Comparison of ENCODE assay signal across 25 cellular contexts in the genomic region with DNA sequence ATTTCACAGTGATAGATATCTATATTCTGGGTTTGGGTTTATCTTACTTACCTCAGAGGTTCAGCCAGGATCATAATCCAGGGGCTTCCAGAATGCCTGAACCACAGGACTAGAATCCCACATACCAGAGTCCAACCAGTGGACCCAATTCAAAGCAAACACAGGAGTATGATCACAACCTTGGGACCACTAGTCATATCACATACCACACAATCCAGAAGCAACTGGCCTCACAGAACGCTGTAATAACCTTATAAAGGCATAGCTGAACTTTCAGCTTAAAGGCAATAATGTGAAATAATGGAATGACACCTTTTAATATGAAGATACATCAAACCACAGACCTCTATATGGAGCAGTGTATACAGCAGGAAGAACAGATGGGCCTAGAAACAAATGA. TPM values are rescaled to one million over a fixed set of nuclear protein-coding genes. Genes with fewer than 3 reads are reported as not detected.
DNase-seq lines count a peak whose midpoint lies in the region; ATAC-seq and TF ChIP-seq lines count a peak whose summit lies in the region.
"Had no signal": no experiment of that assay in that cellular context is flagged by ENCODE, and none has a peak within 500 bp of the region (broad histone marks: within the 10 kb centered on the region; RNA-seq: fewer than 3 reads in every experiment).

No MANE protein-coding gene starts in this region.

- H3K9me3 ChIP-seq in ascending aorta, result no peaks in the 10 kb centered on the region
- H3K9me3 ChIP-seq: transverse colon had no signal

- H3K27ac Mint-ChIP-seq in activated CD4-positive, alpha-beta T cell treated with anti-CD3 and anti-CD28 coated beads, Interleukin-2, amount 10 ng/mL, durations not matched to agents 24 days and 14 days, result no peak overlapping the region
- H3K27ac Mint-ChIP-seq: activated CD8-positive, alpha-beta T cell treated with anti-CD3 and anti-CD28 coated beads, Interleukin-2, amount 10 ng/mL, durations not matched to agents 7 days and 5 days; activated T-cell treated with anti-CD3 and anti-CD28 coated beads, Interleukin-2, amount 50 U/mL, for 72 hours had no signal

- peaks cover 18% of the 10 kb centered on the region for H3K36me3 Mint-ChIP-seq in activated CD4-positive, alpha-beta T cell treated with anti-CD3 and anti-CD28 coated beads, Interleukin-2, amount 10 ng/mL, durations not matched to agents 24 days and 14 days (ENCODE audit: low read depth)

- DNase-seq in activated CD4-positive, alpha-beta T cell treated with anti-CD3 and anti-CD28 coated beads, Interleukin-2, amount 10 ng/mL, durations not matched to agents 24 days and 14 days, result peak; percentile 37
- DNase-seq in activated CD4-positive, alpha-beta T cell treated with anti-CD3 and anti-CD28 coated beads, Interleukin-2, amount 50 U/mL, for 4 hours, result no peak
- DNase-seq in ascending aorta (ENCODE audit: low spot score in 2 of 2), result no peak
- DNase-seq in glomerular visceral epithelial cell (ENCODE audit: extremely low spot score), result peak; percentile 46
- peak; percentile 17 for DNase-seq in renal cortical epithelial cell (ENCODE audit: low read depth)
- DNase-seq in inferior parietal cortex (ENCODE audit: extremely low spot score), result no peak
- DNase-seq: activated T-cell treated with anti-CD3 and anti-CD28 coated beads, Interleukin-2, amount 50 U/mL, for 72 hours; CD4-positive, CD25-positive, alpha-beta regulatory T cell; effector CD4-positive, alpha-beta T cell; heart right ventricle; NCI-H2029; NCI-H446 treated with DMSO at 0.1 percent for 48 hours; NK-92 treated with Interleukin-12 subunit alpha and Interleukin-12 subunit beta, amount 100 ng/mL, for 24 hours; retina; RPMI8226; stimulated activated naive B cell treated with anti-CD40 and anti-IgM and Interleukin-4, amounts not matched to agents 10 μg/mL and 1 μg/mL and 100 μg/mL, for 72 hours; T-cell; transverse colon had no signal

- H3K36me3 ChIP-seq in ascending aorta, result no peaks in the 10 kb centered on the region
- H3K36me3 ChIP-seq: HAP-1, heart right ventricle, transverse colon had no signal

- intact Hi-C loops in activated CD4-positive, alpha-beta T cell treated with anti-CD3 and anti-CD28 coated beads, Interleukin-2, amount 10 ng/mL, durations not matched to agents 24 days and 14 days (cut with micrococcal nuclease), result no loop called here
- intact Hi-C loops in ascending aorta (cut with DNase I), result loop anchor here (10.0 kb wide), 1 partner anchor 65 kb away; no protein-coding TSS in a partner anchor

- H3K27me3 ChIP-seq in ascending aorta, result no peaks in the 10 kb centered on the region
- H3K27me3 ChIP-seq: heart right ventricle, transverse colon had no signal

- no peaks in the 10 kb centered on the region for H3K27me3 Mint-ChIP-seq in activated CD4-positive, alpha-beta T cell treated with anti-CD3 and anti-CD28 coated beads, Interleukin-2, amount 10 ng/mL, durations not matched to agents 24 days and 14 days
- H3K27me3 Mint-ChIP-seq: activated naive CD8-positive, alpha-beta T cell; CD4-positive, CD25-positive, alpha-beta regulatory T cell; stimulated activated naive B cell treated with anti-CD40 and anti-IgM and Interleukin-4, amounts not matched to agents 10 μg/mL and 1 μg/mL and 100 μg/mL, for 72 hours; T-cell had no signal

- no peak for TF ChIP-seq CTCF in ascending aorta (IDR thresholded peaks at IDR 0.05)

- no peak overlapping the region for H3K4me3 Mint-ChIP-seq in activated CD4-positive, alpha-beta T cell treated with anti-CD3 and anti-CD28 coated beads, Interleukin-2, amount 10 ng/mL, durations not matched to agents 24 days and 14 days
- H3K4me3 Mint-ChIP-seq: activated CD8-positive, alpha-beta T cell treated with anti-CD3 and anti-CD28 coated beads, Interleukin-2, amount 10 ng/mL, durations not matched to agents 7 days and 5 days; activated naive CD8-positive, alpha-beta T cell; activated T-cell treated with anti-CD3 and anti-CD28 coated beads, Interleukin-2, amount 50 U/mL, for 72 hours; neural crest cell; stimulated activated naive B cell treated with anti-CD40 and anti-IgM and Interleukin-4, amounts not matched to agents 10 μg/mL and 1 μg/mL and 100 μg/mL, for 72 hours; T-cell had no signal

- H3K27ac ChIP-seq in ascending aorta, result peak overlapping the region; percentile 64 to 66
- H3K27ac ChIP-seq: heart right ventricle, HL-60, transverse colon had no signal

- H3K4me1 Mint-ChIP-seq in activated CD4-positive, alpha-beta T cell treated with anti-CD3 and anti-CD28 coated beads, Interleukin-2, amount 10 ng/mL, durations not matched to agents 24 days and 14 days, result peaks cover 31% of the 10 kb centered on the region

- no peak overlapping the region for H3K4me3 ChIP-seq in ascending aorta
- H3K4me3 ChIP-seq: HAP-1, heart right ventricle, transverse colon had no signal

- H3K4me1 ChIP-seq in ascending aorta, result peaks cover 8 to 26% of the 10 kb centered on the region in 2 donors

- H3K9me3 Mint-ChIP-seq in activated CD4-positive, alpha-beta T cell treated with anti-CD3 and anti-CD28 coated beads, Interleukin-2, amount 10 ng/mL, durations not matched to agents 24 days and 14 days, result no peaks in the 10 kb centered on the region
- H3K9me3 Mint-ChIP-seq: CD4-positive, CD25-positive, alpha-beta regulatory T cell; neural crest cell; T-cell had no signal

- no peak for ATAC-seq in HG03196 (IDR thresholded peaks at IDR 0.05; ENCODE audit: unreplicated experiment)
- no peak for ATAC-seq in GM19351 (IDR thresholded peaks at IDR 0.05; ENCODE audit: unreplicated experiment)
- ATAC-seq: activated CD8-positive, alpha-beta T cell treated with anti-CD3 and anti-CD28 coated beads, Interleukin-2, amount 10 ng/mL, durations not matched to agents 7 days and 5 days; activated T-cell treated with anti-CD3 and anti-CD28 coated beads, Interleukin-2, amount 50 U/mL, for 72 hours; heart right ventricle; stimulated activated naive B cell treated with anti-CD40 and anti-IgM and Interleukin-4, amounts not matched to agents 10 μg/mL and 1 μg/mL and 100 μg/mL, for 72 hours; T-cell had no signal

RNA-seq across cellular contexts. Expression of gene RAPGEF6, which starts 25.3 kb away (rescaled TPM):
- 31.8 and 34.9 TPM in 2 replicates for total RNA-seq in activated CD4-positive, alpha-beta T cell treated with anti-CD3 and anti-CD28 coated beads, Interleukin-2, amount 10 ng/mL, durations not matched to agents 24 days and 14 days
- total RNA-seq in ascending aorta, result 22.9 TPM
- total RNA-seq in renal cortical epithelial cell, result 12.7 and 27.8 TPM in 2 replicates

Comparison
In these comparisons a context has a peak if more than half of its experiments do, and no peak if none do; other contexts are left out.
1. DNase-seq: peak in activated CD4-positive, alpha-beta T cell treated with anti-CD3 and anti-CD28 coated beads, Interleukin-2, amount 10 ng/mL, durations not matched to agents 24 days and 14 days (single experiment), glomerular visceral epithelial cell (single experiment) and renal cortical epithelial cell (single experiment); none in activated CD4-positive, alpha-beta T cell treated with anti-CD3 and anti-CD28 coated beads, Interleukin-2, amount 50 U/mL, for 4 hours (0 of 2), ascending aorta (0 of 2) and inferior parietal cortex (single experiment).